In the genomic region with DNA sequence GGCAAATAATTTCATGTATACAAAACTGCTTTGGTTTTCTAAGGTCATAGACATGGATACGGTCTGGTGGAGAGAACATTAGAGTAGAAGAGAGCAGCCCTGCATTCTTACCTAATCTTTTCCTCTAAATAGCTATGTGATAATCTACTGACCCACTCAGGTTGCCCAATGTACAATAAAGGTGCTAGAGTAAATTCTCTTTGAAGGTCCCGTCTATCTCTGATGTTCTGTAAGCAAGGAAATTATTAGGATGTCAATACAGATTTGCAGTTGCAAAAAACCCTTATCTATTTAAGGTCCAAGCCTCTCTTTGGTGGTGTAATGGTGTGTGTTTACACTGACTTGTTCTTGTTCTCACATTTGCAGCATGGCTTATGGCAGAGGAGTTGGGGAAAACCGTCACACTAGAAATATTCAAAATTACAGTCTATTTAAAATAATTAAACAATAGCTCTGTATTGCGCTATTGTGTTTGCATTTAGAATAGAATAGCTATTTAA, we compare ENCODE assay signal across 36 cellular contexts. TPM values are rescaled to one million over a fixed set of nuclear protein-coding genes. Genes with fewer than 3 reads are reported as not detected.
"Had no signal": no experiment of that assay in that cellular context is flagged by ENCODE, and none has a peak within 500 bp of the region (broad histone marks: within the 10 kb centered on the region; RNA-seq: fewer than 3 reads in every experiment).

No MANE protein-coding gene starts in this region.

- H3K36me3 ChIP-seq: esophagus muscularis mucosa, gastrocnemius medialis, heart left ventricle, WERI-Rb-1 had no signal

- ATAC-seq: activated CD4-positive, alpha-beta T cell treated with anti-CD3 and anti-CD28 coated beads for 36 hours; activated CD8-positive, alpha-beta memory T cell treated with anti-CD3 and anti-CD28 coated beads, Interleukin-2, amount 10 ng/mL, durations not matched to agents 7 days and 5 days; activated CD8-positive, alpha-beta T cell treated with anti-CD3 and anti-CD28 coated beads, Interleukin-2, amount 10 ng/mL, durations not matched to agents 7 days and 5 days; body of pancreas; effector memory CD8-positive, alpha-beta T cell; foreskin keratinocyte; gastrocnemius medialis; heart left ventricle; T-helper 17 cell had no signal

- DNase-seq: activated CD4-positive, alpha-beta memory T cell treated with anti-CD3 and anti-CD28 coated beads for 36 hours; activated CD4-positive, alpha-beta T cell treated with anti-CD3 and anti-CD28 coated beads for 36 hours; activated CD4-positive, alpha-beta T cell treated with anti-CD3 and anti-CD28 coated beads, Interleukin-2, amount 10 ng/mL, durations not matched to agents 24 days and 14 days; activated CD4-positive, CD25-positive, alpha-beta regulatory T cell; activated CD4-positive, CD25-positive, alpha-beta regulatory T cell treated with anti-CD3 and anti-CD28 coated beads, Interleukin-2, amount 50 U/mL, for 72 hours; activated CD8-positive, alpha-beta memory T cell treated with anti-CD3 and anti-CD28 coated beads, Interleukin-2, amount 10 ng/mL, durations not matched to agents 7 days and 5 days; activated CD8-positive, alpha-beta memory T cell treated with anti-CD3 and anti-CD28 coated beads, Interleukin-2, amount 50 U/mL, for 4 hours; activated CD8-positive, alpha-beta T cell treated with anti-CD3 and anti-CD28 coated beads, Interleukin-2, amount 10 ng/mL, durations not matched to agents 7 days and 5 days; activated effector memory CD4-positive, alpha-beta T cell treated with anti-CD3 and anti-CD28 coated beads, Interleukin-2, amount 50 U/mL, for 16 hours; activated naive CD4-positive, alpha-beta T cell treated with anti-CD3 and anti-CD28 coated beads, Interleukin-2, amount 10 ng/mL, durations not matched to agents 7 days and 5 days; activated T-cell treated with anti-CD3 and anti-CD28 coated beads, Interleukin-2, amount 50 U/mL, for 1 hour; activated T-cell treated with anti-CD3 and anti-CD28 coated beads, Interleukin-2, amount 50 U/mL, for 48 hours; amniotic stem cell; anterior cingulate cortex; body of pancreas; caudate nucleus; cortex of kidney; effector CD4-positive, alpha-beta T cell; effector memory CD8-positive, alpha-beta T cell; erythroblast; foreskin keratinocyte; gastrocnemius medialis; glutamatergic neuron; heart left ventricle; T-helper 1 cell; T-helper 17 cell; T1000; WERI-Rb-1 had no signal

- H3K9me3 Mint-ChIP-seq: activated CD4-positive, alpha-beta memory T cell treated with anti-CD3 and anti-CD28 coated beads for 36 hours; activated CD4-positive, alpha-beta T cell treated with anti-CD3 and anti-CD28 coated beads, Interleukin-2, amount 10 ng/mL, durations not matched to agents 24 days and 14 days; activated naive CD4-positive, alpha-beta T cell treated with anti-CD3 and anti-CD28 coated beads, Interleukin-2, amount 10 ng/mL, durations not matched to agents 7 days and 5 days; activated T-helper 1 cell treated with anti-CD3 and anti-CD28 coated beads, Interleukin-12 subunit alpha, Interleukin-12 subunit beta, Interleukin-2, Interleukin-4 antibody, amounts not matched to agents 30 ng/mL and 10 ng/mL and 1 ng/mL, durations not matched to agents 14 hours and 24 hours and 36 hours; activated T-helper 2 cell treated with anti-CD3 and anti-CD28 coated beads, Interferon-gamma antibody, Interleukin-2, Interleukin-4, amounts not matched to agents 10 μg/mL and 5 μg/mL and 100 μg/mL, durations not matched to agents 14 hours and 24 hours and 36 hours; effector memory CD8-positive, alpha-beta T cell; T-helper 2 cell treated with Interferon-gamma antibody and Interleukin-4, amounts not matched to agents 5 μg/mL and 100 μg/mL, for 36 hours had no signal

- H3K4me1 Mint-ChIP-seq: activated CD4-positive, alpha-beta T cell treated with anti-CD3 and anti-CD28 coated beads for 36 hours; activated CD4-positive, alpha-beta T cell treated with anti-CD3 and anti-CD28 coated beads, Interleukin-2, amount 10 ng/mL, durations not matched to agents 24 days and 14 days; activated CD8-positive, alpha-beta memory T cell treated with anti-CD3 and anti-CD28 coated beads, Interleukin-2, amount 10 ng/mL, durations not matched to agents 7 days and 5 days; activated naive CD4-positive, alpha-beta T cell treated with anti-CD3 and anti-CD28 coated beads, Interleukin-2, amount 10 ng/mL, durations not matched to agents 7 days and 5 days; T-helper 17 cell had no signal

- H3K4me3 ChIP-seq: body of pancreas, esophagus muscularis mucosa, gastrocnemius medialis, heart left ventricle had no signal

- H3K4me1 ChIP-seq: body of pancreas, esophagus muscularis mucosa, foreskin keratinocyte, gastrocnemius medialis, heart left ventricle had no signal

- H3K27ac ChIP-seq: body of pancreas, esophagus muscularis mucosa, foreskin keratinocyte, gastrocnemius medialis, heart left ventricle, WERI-Rb-1 had no signal

- H3K4me3 Mint-ChIP-seq: activated CD4-positive, alpha-beta memory T cell treated with anti-CD3 and anti-CD28 coated beads for 36 hours; activated CD4-positive, alpha-beta T cell treated with anti-CD3 and anti-CD28 coated beads for 36 hours; activated CD4-positive, alpha-beta T cell treated with anti-CD3 and anti-CD28 coated beads, Interleukin-2, amount 10 ng/mL, durations not matched to agents 24 days and 14 days; activated CD8-positive, alpha-beta memory T cell treated with anti-CD3 and anti-CD28 coated beads, Interleukin-2, amount 10 ng/mL, durations not matched to agents 7 days and 5 days; activated CD8-positive, alpha-beta T cell treated with anti-CD3 and anti-CD28 coated beads, Interleukin-2, amount 10 ng/mL, durations not matched to agents 7 days and 5 days; activated naive CD4-positive, alpha-beta T cell treated with anti-CD3 and anti-CD28 coated beads, Interleukin-2, amount 10 ng/mL, durations not matched to agents 7 days and 5 days; activated naive CD8-positive, alpha-beta T cell; activated T-helper 1 cell treated with anti-CD3 and anti-CD28 coated beads, Interleukin-12 subunit alpha, Interleukin-12 subunit beta, Interleukin-2, Interleukin-4 antibody, amounts not matched to agents 30 ng/mL and 10 ng/mL and 1 ng/mL, durations not matched to agents 14 hours and 24 hours and 36 hours; effector memory CD8-positive, alpha-beta T cell; T-helper 17 cell; T-helper 2 cell treated with Interferon-gamma antibody and Interleukin-4, amounts not matched to agents 5 μg/mL and 100 μg/mL, for 36 hours had no signal

- H3K27ac Mint-ChIP-seq: activated CD4-positive, alpha-beta memory T cell treated with anti-CD3 and anti-CD28 coated beads for 36 hours; activated CD4-positive, alpha-beta T cell treated with anti-CD3 and anti-CD28 coated beads for 36 hours; activated CD4-positive, alpha-beta T cell treated with anti-CD3 and anti-CD28 coated beads, Interleukin-2, amount 10 ng/mL, durations not matched to agents 24 days and 14 days; activated CD8-positive, alpha-beta memory T cell treated with anti-CD3 and anti-CD28 coated beads, Interleukin-2, amount 10 ng/mL, durations not matched to agents 7 days and 5 days; activated CD8-positive, alpha-beta T cell treated with anti-CD3 and anti-CD28 coated beads, Interleukin-2, amount 10 ng/mL, durations not matched to agents 7 days and 5 days; activated naive CD4-positive, alpha-beta T cell treated with anti-CD3 and anti-CD28 coated beads, Interleukin-2, amount 10 ng/mL, durations not matched to agents 7 days and 5 days; activated naive CD8-positive, alpha-beta T cell; activated T-helper 1 cell treated with anti-CD3 and anti-CD28 coated beads, Interleukin-12 subunit alpha, Interleukin-12 subunit beta, Interleukin-2, Interleukin-4 antibody, amounts not matched to agents 30 ng/mL and 10 ng/mL and 1 ng/mL, durations not matched to agents 14 hours and 24 hours and 36 hours; activated T-helper 2 cell treated with anti-CD3 and anti-CD28 coated beads, Interferon-gamma antibody, Interleukin-2, Interleukin-4, amounts not matched to agents 10 μg/mL and 5 μg/mL and 100 μg/mL, durations not matched to agents 14 hours and 24 hours and 36 hours; effector memory CD8-positive, alpha-beta T cell; T-helper 17 cell; T-helper 2 cell treated with Interferon-gamma antibody and Interleukin-4, amounts not matched to agents 5 μg/mL and 100 μg/mL, for 36 hours had no signal

- H3K27me3 Mint-ChIP-seq: activated CD4-positive, alpha-beta memory T cell treated with anti-CD3 and anti-CD28 coated beads for 36 hours; activated CD4-positive, alpha-beta T cell treated with anti-CD3 and anti-CD28 coated beads for 36 hours; activated naive CD4-positive, alpha-beta T cell treated with anti-CD3 and anti-CD28 coated beads, Interleukin-2, amount 10 ng/mL, durations not matched to agents 7 days and 5 days; activated naive CD8-positive, alpha-beta T cell had no signal

- H3K9me3 ChIP-seq: body of pancreas, esophagus muscularis mucosa, gastrocnemius medialis, heart left ventricle had no signal

- H3K27me3 ChIP-seq: body of pancreas, esophagus muscularis mucosa, foreskin keratinocyte, gastrocnemius medialis, heart left ventricle had no signal

- H3K36me3 Mint-ChIP-seq: activated CD4-positive, alpha-beta memory T cell treated with anti-CD3 and anti-CD28 coated beads for 36 hours; activated CD8-positive, alpha-beta memory T cell treated with anti-CD3 and anti-CD28 coated beads, Interleukin-2, amount 10 ng/mL, durations not matched to agents 7 days and 5 days; activated naive CD4-positive, alpha-beta T cell treated with anti-CD3 and anti-CD28 coated beads, Interleukin-2, amount 10 ng/mL, durations not matched to agents 7 days and 5 days; activated naive CD8-positive, alpha-beta T cell had no signal

RNA-seq across cellular contexts. Expression of a gene that starts 31.2 kb away (rescaled TPM):
- total RNA-seq: activated CD4-positive, alpha-beta memory T cell treated with anti-CD3 and anti-CD28 coated beads for 36 hours; activated CD4-positive, alpha-beta T cell treated with anti-CD3 and anti-CD28 coated beads for 36 hours; activated CD4-positive, alpha-beta T cell treated with anti-CD3 and anti-CD28 coated beads, Interleukin-2, amount 10 ng/mL, durations not matched to agents 24 days and 14 days; activated CD8-positive, alpha-beta memory T cell treated with anti-CD3 and anti-CD28 coated beads for 36 hours; activated CD8-positive, alpha-beta memory T cell treated with anti-CD3 and anti-CD28 coated beads, Interleukin-2, amount 10 ng/mL, durations not matched to agents 7 days and 5 days; activated CD8-positive, alpha-beta T cell treated with anti-CD3 and anti-CD28 coated beads, Interleukin-2, amount 10 ng/mL, durations not matched to agents 7 days and 5 days; activated T-helper 1 cell treated with anti-CD3 and anti-CD28 coated beads, Interleukin-12 subunit alpha, Interleukin-12 subunit beta, Interleukin-2, Interleukin-4 antibody, amounts not matched to agents 30 ng/mL and 10 ng/mL and 1 ng/mL, durations not matched to agents 14 hours and 24 hours and 36 hours; activated T-helper 2 cell treated with anti-CD3 and anti-CD28 coated beads, Interferon-gamma antibody, Interleukin-2, Interleukin-4, amounts not matched to agents 10 μg/mL and 5 μg/mL and 100 μg/mL, durations not matched to agents 14 hours and 24 hours and 36 hours; body of pancreas; chondrocyte; dermis blood vessel endothelial cell; esophagus muscularis mucosa; foreskin keratinocyte; gastrocnemius medialis; heart left ventricle; T-helper 17 cell had no signal
